In the genomic region with DNA sequence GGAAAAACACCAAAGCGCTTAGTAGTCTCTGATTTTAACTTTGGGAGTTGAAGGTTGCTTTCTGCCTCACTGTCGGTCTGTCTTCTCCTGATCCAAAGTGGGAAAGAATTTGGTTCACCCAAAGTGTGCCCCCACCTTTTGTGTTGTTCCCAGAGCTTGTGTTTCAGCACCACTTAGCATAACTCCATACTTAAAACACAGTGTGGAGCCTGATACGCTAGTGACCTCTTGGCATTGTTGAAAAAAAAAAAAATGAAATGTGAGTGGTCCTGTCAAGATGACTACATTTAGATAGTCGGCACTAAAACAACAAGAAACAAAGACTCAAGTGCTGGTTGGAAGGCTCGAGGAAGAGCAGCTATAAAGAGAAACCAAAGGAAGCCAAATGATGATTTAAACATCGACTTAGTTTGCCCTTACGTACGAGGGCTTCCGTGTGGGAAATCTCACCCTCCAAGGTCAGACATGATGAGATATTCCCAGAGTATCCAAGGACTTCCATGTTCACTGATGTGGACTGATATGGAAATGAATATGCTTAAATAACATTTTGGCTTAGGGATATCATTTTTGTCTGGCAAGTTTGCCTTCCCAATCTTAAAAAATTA, we compare ENCODE assay signal across 12 cellular contexts.
"Had no signal": no experiment of that assay in that cellular context is flagged by ENCODE, and none has a peak within 500 bp of the region (broad histone marks: within the 10 kb centered on the region; RNA-seq: fewer than 3 reads in every experiment).

No MANE protein-coding gene starts in this region.

- H3K27ac ChIP-seq: lower lobe of right lung, stomach, thoracic aorta had no signal

- H3K36me3 Mint-ChIP-seq: activated naive CD4-positive, alpha-beta T cell treated with anti-CD3 and anti-CD28 coated beads, Interleukin-2, amount 50 U/mL, for 72 hours; naive thymus-derived CD4-positive, alpha-beta T cell had no signal

- H3K27ac Mint-ChIP-seq: activated naive CD4-positive, alpha-beta T cell treated with anti-CD3 and anti-CD28 coated beads, Interleukin-2, amount 50 U/mL, for 72 hours; naive thymus-derived CD4-positive, alpha-beta T cell had no signal

- H3K9me3 ChIP-seq: lower lobe of right lung, stomach, thoracic aorta had no signal

- H3K36me3 ChIP-seq: lower lobe of right lung, stomach, thoracic aorta had no signal

- H3K27me3 ChIP-seq: stomach had no signal

- ATAC-seq: activated CD4-positive, CD25-positive, alpha-beta regulatory T cell treated with anti-CD3 and anti-CD28 coated beads, Interleukin-2, amount 50 U/mL, for 24 hours; activated naive CD4-positive, alpha-beta T cell treated with anti-CD3 and anti-CD28 coated beads, Interleukin-2, amount 50 U/mL, for 72 hours; lower lobe of right lung; naive thymus-derived CD4-positive, alpha-beta T cell had no signal

- DNase-seq: activated T-cell treated with anti-CD3 and anti-CD28 coated beads, Interleukin-2, amount 50 U/mL, for 1 hour; amygdala; lower lobe of right lung; midbrain; naive thymus-derived CD4-positive, alpha-beta T cell; stimulated activated CD4-positive, alpha-beta T cell treated with anti-CD3 and anti-CD28 coated beads, Interleukin-15, amount 100 ng/mL, for 24 hours; stimulated activated CD4-positive, alpha-beta T cell treated with anti-CD3 and anti-CD28 coated beads, Interleukin-4, amount 100 ng/mL, for 24 hours; stomach; SW 1271 had no signal

- H3K4me3 Mint-ChIP-seq: naive thymus-derived CD4-positive, alpha-beta T cell had no signal

- H3K4me1 Mint-ChIP-seq: naive thymus-derived CD4-positive, alpha-beta T cell had no signal

- H3K4me3 ChIP-seq: lower lobe of right lung, stomach, thoracic aorta had no signal

- H3K4me1 ChIP-seq: lower lobe of right lung had no signal
